10 cellular contexts compared by ENCODE assay signal in genomic region chr2:219912530-219912929, GRCh38.
A peak's percentile ranks its signal among the peaks of the same experiment; 100 is the strongest.
DNase-seq lines count a peak whose midpoint lies in the region; ATAC-seq, FAIRE-seq and TF ChIP-seq lines count a peak whose summit lies in the region.
"Had no signal": no experiment of that assay in that cellular context is flagged by ENCODE, and none has a peak within 500 bp of the region (broad histone marks: within the 10 kb centered on the region; RNA-seq: fewer than 3 reads in every experiment).

No MANE protein-coding gene starts in this region.

- no peak overlapping the region for H3K4me2 ChIP-seq in H1 (ENCODE audit: insufficient read depth in 1 of 2, low read depth in 2 of 2, low read length in 2 of 2)

- no peak overlapping the region for H3K4ac ChIP-seq in H1 (replicated peaks; ENCODE audit: insufficient read length, low read depth, low read length)

- H2AFZ ChIP-seq in H1 (ENCODE audit: low read length), result peak overlapping the region; percentile 40; the same call in 1 of the 2 replicates

- no peak overlapping the region for H3K23ac ChIP-seq in H1 (ENCODE audit: insufficient read length)

- H2AK5ac ChIP-seq in H1 (ENCODE audit: low read depth, low read length), result no peak overlapping the region

- no peak overlapping the region for H3K14ac ChIP-seq in H1 (ENCODE audit: insufficient read length)

- no peak overlapping the region for H2BK15ac ChIP-seq in H1 (ENCODE audit: low read length)

- TF ChIP-seq CTCF in H1 (IDR thresholded peaks at IDR 0.05; ENCODE audit: control extremely low read depth in 1 of 3, insufficient read depth in 1 of 3, low read depth in 1 of 3, low read length in 3 of 3) (no peak), tibial artery (IDR thresholded peaks at IDR 0.05) (peak; percentile 15 to 25), spleen (IDR thresholded peaks at IDR 0.05 in 8 of 11, conservative IDR thresholded peaks at IDR 0.05 in 3 of 11) (no peak)

- H3K56ac ChIP-seq in H1 (replicated peaks; ENCODE audit: insufficient read length, low read depth, low read length), result no peak overlapping the region

- no peaks in the 10 kb centered on the region for H3K79me1 ChIP-seq in H1 (ENCODE audit: low read depth, low read length)

- H3K4me1 ChIP-seq in H1 (replicated peaks in 1 of 4; ENCODE audit: control insufficient read depth in 3 of 4, insufficient read depth in 4 of 4, low read length in 3 of 4), result no peaks in the 10 kb centered on the region
- H3K4me1 ChIP-seq in tibial artery, result peaks cover 0 to 11% (median 5%) of the 10 kb centered on the region in 4 donors
- no peaks in the 10 kb centered on the region for H3K4me1 ChIP-seq in spleen

- peak; percentile 3 for DNase-seq in LHCN-M2 (ENCODE audit: low read depth)
- no peak for DNase-seq in H1 (ENCODE audit: low read depth in 1 of 2, low spot score in 2 of 2)
- peak; percentile 88 for DNase-seq in left kidney (ENCODE audit: low read depth, low spot score)
- DNase-seq in tibial artery, result no peak
- no peak for DNase-seq in spleen
- DNase-seq in SKM-1 (lab: John Stamatoyannopoulos, UW; ENCODE audit: unreplicated experiment), result no peak
- DNase-seq: activated T-cell treated with anti-CD3 and anti-CD28 coated beads, Interleukin-2, amount 50 U/mL, for 24 hours; NCI-H2171; T-cell had no signal

- H2BK12ac ChIP-seq in H1 (ENCODE audit: low read depth, low read length), result no peak overlapping the region

- H3K27ac ChIP-seq in H1 (ENCODE audit: low read depth, low read length), result no peak overlapping the region
- H3K27ac ChIP-seq in tibial artery, result no peak overlapping the region
- no peak overlapping the region for H3K27ac ChIP-seq in spleen

- no peak overlapping the region for H3K9ac ChIP-seq in H1 (replicated peaks in 1 of 4; ENCODE audit: extremely low read depth in 1 of 4, low read depth in 3 of 4, low read length in 3 of 4)

- H3K36me3 ChIP-seq in H1 (ENCODE audit: control insufficient read depth in 2 of 4, insufficient read depth in 4 of 4, low read length in 3 of 4), result no peaks in the 10 kb centered on the region
- no peaks in the 10 kb centered on the region for H3K36me3 ChIP-seq in tibial artery
- H3K36me3 ChIP-seq in spleen, result no peaks in the 10 kb centered on the region

- H3K79me2 ChIP-seq in H1 (ENCODE audit: control insufficient read depth in 1 of 2, insufficient read depth in 2 of 2, low read length in 2 of 2), result no peaks in the 10 kb centered on the region

- H4K91ac ChIP-seq in H1 (replicated peaks; ENCODE audit: insufficient read length, low read length), result no peak overlapping the region

- H3K27me3 ChIP-seq in H1 (replicated peaks in 1 of 4; ENCODE audit: control insufficient read depth in 3 of 4, extremely low read depth in 1 of 4, insufficient read depth in 3 of 4, low read length in 3 of 4) (no peaks in the 10 kb centered on the region; a peak in 1 of 7 replicates), tibial artery (no peaks in the 10 kb centered on the region), spleen (replicated peaks in 1 of 7) (no peaks in the 10 kb centered on the region)

- CTCF ChIA-PET in H1 (lab: Charles Lee; ENCODE audit: partially characterized antibody), result interaction anchor here (0.6 to 2.6 kb wide), 6 partner anchors 13 to 790 kb away, joined by 3 to 16 read pairs (median 4); no protein-coding TSS in a partner anchor

- H2BK5ac ChIP-seq in H1 (ENCODE audit: low read depth, low read length), result no peak overlapping the region

- H3K9me3 ChIP-seq in H1 (ENCODE audit: insufficient read depth in 2 of 2, low read depth in 1 of 2, low read length in 1 of 2), result no peaks in the 10 kb centered on the region
- H3K9me3 ChIP-seq in tibial artery, result no peaks in the 10 kb centered on the region
- H3K9me3 ChIP-seq in spleen, result no peaks in the 10 kb centered on the region

- H3K18ac ChIP-seq in H1 (ENCODE audit: extremely low read depth, low read length), result no peak overlapping the region

- no peak overlapping the region for H4K8ac ChIP-seq in H1 (ENCODE audit: extremely low read depth, insufficient read depth, low read length)

- H2BK20ac ChIP-seq in H1 (ENCODE audit: low read length), result no peak overlapping the region

- FAIRE-seq in H1 (lab: Jason Lieb, UNC), result no peak

- WGBS in H1 (ENCODE audit: extremely low coverage in 1 of 2, insufficient coverage in 1 of 2, insufficient read length in 1 of 2, insufficient replicate concordance in 2 of 2, low coverage in 1 of 2, low lambda C conversion rate in 2 of 2, missing lambda C conversion rate in 1 of 2), 2 experiments, result 80% methylated on average over 6 of the region's 6 CpGs; no CpG with 5 or more reads in 1 of the 2 experiments
- 63 to 74% (median 71%) methylated on average over 6 of the region's 6 CpGs for WGBS in spleen, 5 donors

- H3K23me2 ChIP-seq in H1 (ENCODE audit: low read depth, low read length), result no peaks in the 10 kb centered on the region

- no peaks in the 10 kb centered on the region for H4K20me1 ChIP-seq in H1 (replicated peaks in 1 of 2; ENCODE audit: control insufficient read depth in 1 of 2, insufficient read depth in 2 of 2, low read length in 2 of 2)

- ATAC-seq in HG03139 (IDR thresholded peaks at IDR 0.05; ENCODE audit: unreplicated experiment), result no peak
- ATAC-seq: T-cell had no signal

- no peak for TF ChIP-seq EP300 in H1 (IDR thresholded peaks at IDR 0.05; ENCODE audit: borderline replicate concordance in 1 of 2, low read depth in 2 of 2, low read length in 2 of 2)

- H2BK120ac ChIP-seq in H1 (replicated peaks; ENCODE audit: low read depth, low read length), result no peak overlapping the region

- TF ChIP-seq RAD21 in H1 (IDR thresholded peaks at IDR 0.05 in 1 of 2, conservative IDR thresholded peaks at IDR 0.05 in 1 of 2; ENCODE audit: low read depth in 2 of 2, low read length in 2 of 2), result no peak

- TF ChIP-seq POLR2A in H1 (IDR thresholded peaks at IDR 0.05; ENCODE audit: control extremely low read depth in 1 of 2, low read depth in 2 of 2, low read length in 2 of 2) (no peak), spleen (IDR thresholded peaks at IDR 0.05) (no peak)

- H3K4me3 ChIP-seq in H1 (ENCODE audit: extremely low read depth in 1 of 4, insufficient read depth in 2 of 4, low read depth in 3 of 4, low read length in 4 of 4) (no peak overlapping the region), tibial artery (no peak overlapping the region), spleen (no peak overlapping the region)

- POLR2A ChIA-PET in H1 (lab: Charles Lee; ENCODE audit: partially characterized antibody), result no interaction called here

- intact Hi-C loops in tibial artery (cut with DNase I; ENCODE audit: low total_unique reads) (no loop called here), spleen (cut with DNase I; ENCODE audit: low total_unique reads) (no loop called here)

- no peak overlapping the region for H4K5ac ChIP-seq in H1 (ENCODE audit: insufficient read length, low read depth, low read length)

TF ChIP-seq in H1, 55 proteins besides CTCF, POLR2A, EP300 and RAD21:
- TF ChIP-seq TEAD4 (IDR thresholded peaks at IDR 0.05; ENCODE audit: low read depth, low read length) (peak; percentile 62; the same call in 1 of the 2 replicates), TAF7 (optimal IDR thresholded peaks at IDR 0.05; ENCODE audit: borderline replicate concordance, low read depth, low read length) (no peak)

Comparison
In these comparisons a context has a peak if more than half of its experiments do, and no peak if none do; other contexts are left out.
1. DNase-seq: peak in LHCN-M2 (single experiment) and left kidney (single experiment); none in H1 (0 of 2), tibial artery (0 of 2), spleen (single experiment) and SKM-1 (single experiment).
2. CTCF ChIP-seq: peak in tibial artery (2 of 2); none in H1 (0 of 3) and spleen (0 of 11).